Comparison of ENCODE assay signal across 10 cellular contexts in the genomic region with DNA sequence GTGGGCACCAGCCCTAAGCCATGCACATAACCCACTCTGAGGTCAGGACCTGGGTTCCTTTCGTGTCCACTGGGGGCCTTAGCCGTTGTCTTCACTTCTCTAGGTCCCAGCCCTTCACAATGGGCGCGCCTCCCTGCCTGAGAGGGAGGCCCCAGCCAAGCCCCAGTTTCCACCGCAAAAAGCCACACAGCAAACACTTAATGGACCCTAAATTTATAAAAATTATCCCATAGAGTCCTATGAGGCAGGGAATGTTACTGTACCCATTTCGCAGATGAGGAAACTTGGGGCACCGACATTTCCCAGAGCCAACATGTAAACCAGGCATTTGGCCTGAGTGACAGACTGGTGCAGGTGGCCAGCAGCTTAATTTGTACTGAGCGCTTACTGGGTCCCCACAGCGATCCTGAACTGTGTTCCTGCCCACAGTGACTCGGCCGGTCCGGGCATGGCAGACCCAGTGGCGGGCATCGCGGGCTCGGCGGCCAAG. TPM values are rescaled to one million over a fixed set of nuclear protein-coding genes. Genes with fewer than 3 reads are reported as not detected.
DNase-seq lines count a peak whose midpoint lies in the region; ATAC-seq and TF ChIP-seq lines count a peak whose summit lies in the region.
"Had no signal": no experiment of that assay in that cellular context is flagged by ENCODE, and none has a peak within 500 bp of the region (broad histone marks: within the 10 kb centered on the region; RNA-seq: fewer than 3 reads in every experiment).

No MANE protein-coding gene starts in this region.

- H3K27ac Mint-ChIP-seq in HFFc6 = peak overlapping the region; percentile 87

- H3K27me3 Mint-ChIP-seq in HFFc6 (ENCODE audit: insufficient read depth) = peaks cover 2% of the 10 kb centered on the region; the same call in 1 of the 2 replicates

- H3K9ac ChIP-seq in muscle layer of colon (ENCODE audit: low read length) = peak overlapping the region; percentile 65

- H3K27me3 ChIP-seq in muscle layer of colon (ENCODE audit: control insufficient read depth in 1 of 2, insufficient read depth in 2 of 2, low read length in 2 of 2) = no peaks in the 10 kb centered on the region

- no peak for TF ChIP-seq CTCF in 22Rv1 (IDR thresholded peaks at IDR 0.05)
- no peak for TF ChIP-seq CTCF in HFFc6 (IDR thresholded peaks at IDR 0.05)

- peaks cover under 1% of the 10 kb centered on the region; the same call in 1 of the 2 replicates for H3K36me3 Mint-ChIP-seq in HFFc6 (ENCODE audit: low read depth)

- peaks cover 19% of the 10 kb centered on the region for H3K4me1 Mint-ChIP-seq in HFFc6 (ENCODE audit: low read depth)

- H3K4me3 Mint-ChIP-seq in HFFc6 = peak overlapping the region; percentile 92

- DNase-seq in HFFc6 = no peak
- no peak for DNase-seq in stimulated activated CD4-positive, alpha-beta T cell treated with anti-CD3 and anti-CD28 coated beads, Interleukin-1b, Interleukin-23, amount 100 ng/mL, for 48 hours
- no peak for DNase-seq in NCI-H1694 treated with DMSO at 0.1 percent for 48 hours (lab: John Stamatoyannopoulos, UW)
- DNase-seq in DMS153 (lab: John Stamatoyannopoulos, UW) = no peak

- peak overlapping the region; percentile 88 to 96 for H3K4me3 ChIP-seq in muscle layer of colon (ENCODE audit: low read depth in 1 of 2, low read length in 2 of 2)

- no peaks in the 10 kb centered on the region for H3K9me3 Mint-ChIP-seq in HFFc6

- H3K4me1 ChIP-seq in muscle layer of colon (ENCODE audit: insufficient read depth, low read length) = peaks cover 54% of the 10 kb centered on the region

- H3K9me3 ChIP-seq in muscle layer of colon (ENCODE audit: low read length) = no peaks in the 10 kb centered on the region

- ATAC-seq in HG03565 (IDR thresholded peaks at IDR 0.05; ENCODE audit: unreplicated experiment) = no peak

- H3K36me3 ChIP-seq in muscle layer of colon (ENCODE audit: insufficient read depth, low read length) = no peaks in the 10 kb centered on the region

- H3K27ac ChIP-seq in 22Rv1 (peak overlapping the region; percentile 86), cingulate gyrus (ENCODE audit: low read depth, low read length) (peak overlapping the region; percentile 88), muscle layer of colon (ENCODE audit: low read depth, low read length) (peak overlapping the region; percentile 86)
- H3K27ac ChIP-seq: KMS-11 had no signal

RNA-seq across cellular contexts. Expression of gene GAS2L1, which starts 1.3 kb away (rescaled TPM):
- 10 to 100 TPM; 40.5 to 48.8 (median 43.3) TPM for total RNA-seq in HFFc6 (2021; fragmentation: NEBNext Ultra II Directional; extraction: Animal tissue kit (Norgen Biotek cat#: 25700))

RNA-seq across cellular contexts. Expression of gene RASL10A, which starts 7.8 kb away (rescaled TPM):
- total RNA-seq in HFFc6 (2021; fragmentation: NEBNext Ultra II Directional; extraction: Animal tissue kit (Norgen Biotek cat#: 25700)) = under 1 TPM in 2 of 6 experiments, not detected in 4; 0.24 to 0.28 TPM
- total RNA-seq: cerebellum had no signal

RNA-seq across cellular contexts. Expression of gene EWSR1, which starts 39.6 kb away (rescaled TPM):
- total RNA-seq in HFFc6 (2021; fragmentation: NEBNext Ultra II Directional; extraction: Animal tissue kit (Norgen Biotek cat#: 25700)) = 100 to 1,000 TPM; 200 to 291 (median 270) TPM

RNA-seq across cellular contexts. Expression of gene RHBDD3, which starts 39.9 kb away (rescaled TPM):
- 10 to 100 TPM; 19.4 to 24.0 (median 21.0) TPM for total RNA-seq in HFFc6 (2021; fragmentation: NEBNext Ultra II Directional; extraction: Animal tissue kit (Norgen Biotek cat#: 25700))
